In genomic region chr4:158610790-158611189, GRCh38 we compare ENCODE assay signal across 10 cellular contexts.
A peak's percentile ranks its signal among the peaks of the same experiment; 100 is the strongest.
DNase-seq lines count a peak whose midpoint lies in the region; ATAC-seq and TF ChIP-seq lines count a peak whose summit lies in the region.
"Had no signal": no experiment of that assay in that cellular context is flagged by ENCODE, and none has a peak within 500 bp of the region (broad histone marks: within the 10 kb centered on the region; RNA-seq: fewer than 3 reads in every experiment).

No MANE protein-coding gene starts in this region.

- H3K36me3 ChIP-seq in fibroblast of lung (ENCODE audit: control insufficient read depth, insufficient read depth, low read length) = no peaks in the 10 kb centered on the region

- no peak overlapping the region for H3K4me2 ChIP-seq in fibroblast of lung (ENCODE audit: extremely low read depth, insufficient read depth, low read length)

- no peak overlapping the region for H2AFZ ChIP-seq in fibroblast of lung (ENCODE audit: low read length)

- no peak overlapping the region for H3K4me3 ChIP-seq in fibroblast of lung (replicated peaks in 1 of 4; ENCODE audit: control extremely low read depth in 1 of 4, insufficient read depth in 1 of 4, low read depth in 3 of 4, low read length in 4 of 4)

- no peaks in the 10 kb centered on the region for H4K20me1 ChIP-seq in fibroblast of lung (ENCODE audit: control insufficient read depth, extremely low read depth, insufficient read depth, low read length)

- no peak for TF ChIP-seq CTCF in fibroblast of lung (conservative IDR thresholded peaks at IDR 0.05 in 1 of 2, IDR thresholded peaks at IDR 0.05 in 1 of 2; ENCODE audit: low read depth in 1 of 2, low read length in 2 of 2)

- no peaks in the 10 kb centered on the region for H3K79me2 ChIP-seq in fibroblast of lung (ENCODE audit: control insufficient read depth, insufficient read depth, low read length)

- ATAC-seq in GM18858 (IDR thresholded peaks at IDR 0.05; ENCODE audit: unreplicated experiment) = peak; percentile 98
- ATAC-seq in GM21737 (IDR thresholded peaks at IDR 0.05; ENCODE audit: unreplicated experiment) = peak; percentile 80
- ATAC-seq in HG03457 (IDR thresholded peaks at IDR 0.05; ENCODE audit: unreplicated experiment) = peak; percentile 96

- no peaks in the 10 kb centered on the region for H3K9me3 ChIP-seq in fibroblast of lung (ENCODE audit: control insufficient read depth, insufficient read depth, low read depth, low read length)

- no peaks in the 10 kb centered on the region for H3K4me1 ChIP-seq in fibroblast of lung (ENCODE audit: control insufficient read depth, extremely low read depth, insufficient read depth, low read length)

- H3K27me3 ChIP-seq in fibroblast of lung (ENCODE audit: control insufficient read depth, insufficient read depth, low read length) = no peaks in the 10 kb centered on the region

- no peak overlapping the region for H3K9ac ChIP-seq in fibroblast of lung (ENCODE audit: insufficient read depth, low read length)

- DNase-seq in fibroblast of lung (ENCODE audit: low read depth in 2 of 2) (peak; percentile 6 to 14), SW 1271 (lab: John Stamatoyannopoulos, UW) (no peak), NCI-H2171 treated with DMSO at 0.1 percent for 48 hours (lab: John Stamatoyannopoulos, UW) (no peak), HuH-7 (ENCODE audit: low spot score) (no peak)
- no peak for DNase-seq in stimulated activated CD4-positive, alpha-beta T cell treated with anti-CD3 and anti-CD28 coated beads, Interleukin-4, amount 100 ng/mL, for 1 hour
- DNase-seq: activated T-cell treated with anti-CD3 and anti-CD28 coated beads, Interleukin-2, amount 50 U/mL, for 72 hours; DMS79 treated with DMSO at 0.1 percent for 48 hours had no signal

- no peak overlapping the region for H3K27ac ChIP-seq in fibroblast of lung (ENCODE audit: insufficient read depth, low read length)

Comparison
In these comparisons a context has a peak if more than half of its experiments do, and no peak if none do; other contexts are left out.
1. DNase-seq: peak in fibroblast of lung (2 of 2); none in SW 1271 (0 of 2), NCI-H2171 treated with DMSO at 0.1 percent for 48 hours (single experiment), HuH-7 (single experiment) and stimulated activated CD4-positive, alpha-beta T cell treated with anti-CD3 and anti-CD28 coated beads, Interleukin-4, amount 100 ng/mL, for 1 hour (single experiment).
2. Peak in every context shown above with its lines, with median percentiles within 50 percentile points of each other: ATAC-seq.